12 cellular contexts compared by ENCODE assay signal in the genomic region with DNA sequence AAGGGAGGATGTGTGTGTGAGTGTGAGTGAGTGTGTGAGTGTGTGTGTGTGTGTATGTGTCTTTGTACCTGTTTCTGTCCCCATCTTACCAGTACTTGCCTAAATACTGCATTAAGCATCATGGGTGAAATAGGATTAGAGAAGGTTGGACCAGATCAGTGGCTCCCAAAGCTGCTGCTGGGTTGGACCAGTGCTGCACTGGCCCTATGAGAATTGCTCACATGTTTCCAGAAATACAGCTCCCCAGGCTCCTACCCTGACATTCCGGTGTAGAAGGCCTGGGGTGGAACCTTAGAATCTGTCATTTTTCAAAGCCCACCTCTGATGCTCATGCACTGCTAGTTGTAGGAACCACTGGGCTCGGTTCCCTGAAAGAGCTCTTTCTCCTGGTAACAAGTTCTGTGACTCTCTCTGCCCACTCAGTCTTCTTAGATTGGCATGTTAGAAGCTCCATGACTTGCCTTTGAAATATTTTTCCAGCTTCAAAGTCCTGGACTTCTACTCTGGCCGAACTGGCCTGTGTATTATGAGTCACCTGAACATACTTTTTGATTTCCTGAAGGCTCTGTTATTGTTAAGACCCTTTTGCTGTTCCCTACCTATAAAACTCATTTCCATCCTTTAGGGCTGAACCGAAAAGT.
DNase-seq lines count a peak whose midpoint lies in the region; ATAC-seq and TF ChIP-seq lines count a peak whose summit lies in the region.
"Had no signal": no experiment of that assay in that cellular context is flagged by ENCODE, and none has a peak within 500 bp of the region (broad histone marks: within the 10 kb centered on the region; RNA-seq: fewer than 3 reads in every experiment).

No MANE protein-coding gene starts in this region.

- H3K4me3 Mint-ChIP-seq in endothelial cell (ENCODE audit: unreplicated experiment) (no peak overlapping the region), mesothelial cell of epicardium (no peak overlapping the region)

- no peak overlapping the region for H3K27ac ChIP-seq in psoas muscle
- H3K27ac ChIP-seq: skin epidermis had no signal

- intact Hi-C loops in psoas muscle (cut with DNase I) = no loop called here

- H3K27ac Mint-ChIP-seq in endothelial cell (ENCODE audit: unreplicated experiment) (peak overlapping the region; percentile 53), mesothelial cell of epicardium (no peak overlapping the region)

- peaks cover 15% of the 10 kb centered on the region for H3K4me1 ChIP-seq in psoas muscle

- ATAC-seq in psoas muscle (peak in 3 of 4 donors; percentile 36 to 56 (median 50)), GM19023 (IDR thresholded peaks at IDR 0.05; ENCODE audit: unreplicated experiment) (no peak), GM18907 (IDR thresholded peaks at IDR 0.05; ENCODE audit: unreplicated experiment) (no peak)

- no peak overlapping the region for H3K4me3 ChIP-seq in psoas muscle
- H3K4me3 ChIP-seq: skin epidermis had no signal

- in situ Hi-C loops in GM13977 (cut with MboI; ENCODE audit: low pct_unique_long_range_greater_than_20kb, low sequenced_read_pairs, unreplicated experiment) = no loop called here

- no peaks in the 10 kb centered on the region for H3K9me3 ChIP-seq in psoas muscle

- H3K36me3 Mint-ChIP-seq in endothelial cell (ENCODE audit: low read depth, unreplicated experiment) (peaks cover 5% of the 10 kb centered on the region), mesothelial cell of epicardium (peaks cover 3% of the 10 kb centered on the region)

- no peaks in the 10 kb centered on the region for H3K27me3 ChIP-seq in psoas muscle (ENCODE audit: insufficient read depth in 3 of 3, low read length in 2 of 3)

- H3K27me3 Mint-ChIP-seq in endothelial cell (ENCODE audit: unreplicated experiment) = peaks cover 3% of the 10 kb centered on the region
- peaks cover 5% of the 10 kb centered on the region for H3K27me3 Mint-ChIP-seq in mesothelial cell of epicardium (ENCODE audit: low read depth)

- WGBS in psoas muscle, 3 donors = 82 to 85% (median 82%) methylated on average over 4 of the region's 4 CpGs

- peak; percentile 83 for DNase-seq in EH (ENCODE audit: low read depth)
- peak; percentile 54 for DNase-seq in RKO (ENCODE audit: low spot score)
- no peak for DNase-seq in endothelial cell (ENCODE audit: low spot score)
- no peak for DNase-seq in psoas muscle
- no peak for DNase-seq in mesothelial cell of epicardium (ENCODE audit: low spot score in 2 of 2, unreplicated experiment in 2 of 2)
- no peak for DNase-seq in GM13977 (ENCODE audit: low spot score)
- DNase-seq: DMS153, mesendoderm, NCI-H774 had no signal

- H3K4me1 Mint-ChIP-seq in endothelial cell (ENCODE audit: unreplicated experiment) (peaks cover 2% of the 10 kb centered on the region), mesothelial cell of epicardium (peaks cover 24% of the 10 kb centered on the region)

- no peaks in the 10 kb centered on the region for H3K36me3 ChIP-seq in psoas muscle (ENCODE audit: insufficient read depth in 1 of 2, low read depth in 1 of 2)

- H3K9me3 Mint-ChIP-seq in endothelial cell (ENCODE audit: unreplicated experiment) (no peaks in the 10 kb centered on the region), mesothelial cell of epicardium (no peaks in the 10 kb centered on the region)

- TF ChIP-seq CTCF in endothelial cell (IDR thresholded peaks at IDR 0.05; ENCODE audit: unreplicated experiment) = no peak
- TF ChIP-seq CTCF in psoas muscle (IDR thresholded peaks at IDR 0.05) = no peak
- TF ChIP-seq CTCF in mesothelial cell of epicardium (IDR thresholded peaks at IDR 0.05; ENCODE audit: unreplicated experiment) = no peak
- no peak for TF ChIP-seq CTCF in GM13977 (IDR thresholded peaks at IDR 0.05; ENCODE audit: extremely low read depth, insufficient read depth, missing control alignments)

Comparison
In these comparisons a context has a peak if more than half of its experiments do, and no peak if none do; other contexts are left out.
1. DNase-seq: peak in EH (single experiment) and RKO (single experiment); none in endothelial cell (single experiment), psoas muscle (0 of 2), mesothelial cell of epicardium (0 of 2) and GM13977 (single experiment).
2. ATAC-seq: peak in psoas muscle (3 of 4); none in GM19023 (single experiment) and GM18907 (single experiment).